In the genomic region with DNA sequence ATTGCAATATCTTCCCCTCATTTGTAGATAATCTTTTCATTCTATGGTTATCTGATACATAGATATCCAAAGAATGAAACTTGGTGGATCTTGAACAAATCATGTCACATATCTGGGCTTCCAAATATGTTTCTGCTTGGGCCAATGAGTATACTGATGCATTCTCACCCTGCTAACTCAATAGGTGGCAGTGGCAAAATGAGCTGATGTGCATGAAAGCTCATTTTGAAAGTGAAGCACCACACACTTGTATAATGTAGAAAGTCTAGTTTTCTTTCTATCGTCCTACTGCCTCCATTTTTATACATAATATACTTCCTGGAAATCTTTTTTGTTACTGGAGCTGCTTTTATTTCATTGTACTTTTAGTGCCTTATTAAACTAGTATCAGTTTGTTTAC, we compare ENCODE assay signal across 21 cellular contexts.
DNase-seq lines count a peak whose midpoint lies in the region; ATAC-seq, FAIRE-seq and TF ChIP-seq lines count a peak whose summit lies in the region.
"Had no signal": no experiment of that assay in that cellular context is flagged by ENCODE, and none has a peak within 500 bp of the region (broad histone marks: within the 10 kb centered on the region; RNA-seq: fewer than 3 reads in every experiment).

No MANE protein-coding gene starts in this region.

- H3K4me2 ChIP-seq in GM12878 (ENCODE audit: control insufficient read depth, insufficient read depth), result peak overlapping the region; percentile 93; the same call in 1 of the 2 replicates
- H3K4me2 ChIP-seq in smooth muscle cell, result peak overlapping the region; percentile 9

- H2AFZ ChIP-seq in GM12878 (ENCODE audit: control insufficient read depth, low read depth, low read length), result peak overlapping the region; percentile 68
- no peak overlapping the region for H2AFZ ChIP-seq in smooth muscle cell (ENCODE audit: low read depth)

- TF ChIP-seq EP300 in GM12878 (IDR thresholded peaks at IDR 0.05; ENCODE audit: borderline replicate concordance in 1 of 2, control insufficient read depth in 1 of 2, low read depth in 2 of 2, low read length in 2 of 2), result no peak

- intact Hi-C loops in activated CD8-positive, alpha-beta T cell treated with anti-CD3 and anti-CD28 coated beads for 36 hours (cut with micrococcal nuclease), result no loop called here
- intact Hi-C loops in GM12878 (cut with micrococcal nuclease; ENCODE audit: unreplicated experiment) (loop anchor here (2.0 kb wide), 1 partner anchor 17 kb away; no protein-coding TSS in a partner anchor), colonic mucosa (cut with DNase I) (no loop called here)

- CTCF ChIA-PET in activated CD8-positive, alpha-beta T cell treated with anti-CD3 and anti-CD28 coated beads, Interleukin-2, amount 10 ng/mL, durations not matched to agents 7 days and 5 days (lab: Charles Lee), result interaction anchor here (0.7 to 1.9 kb wide), 8 partner anchors 9 to 210 kb away, joined by 3 to 9 read pairs (median 4); no protein-coding TSS in a partner anchor
- CTCF ChIA-PET in activated CD8-positive, alpha-beta T cell treated with anti-CD3 and anti-CD28 coated beads for 36 hours (lab: Charles Lee), result interaction anchor here (0.8 kb wide), 1 partner anchor 76 kb away, joined by 4 read pairs; no protein-coding TSS in a partner anchor
- CTCF ChIA-PET in GM12878 (lab: Yijun Ruan, JAX), result interaction anchor here (0.7 to 1.7 kb wide), 17 partner anchors 9 to 215 kb away, joined by 3 to 20 read pairs (median 6); no protein-coding TSS in a partner anchor

- no TSS peak for BruUV-seq in GM12878 (replicated peaks; lab: Mats Ljungman, UMichigan)

- H3K27me3 ChIP-seq in GM12878 (replicated peaks in 1 of 2; ENCODE audit: control insufficient read depth in 2 of 2, insufficient read depth in 2 of 2, low read length in 1 of 2) (no peaks in the 10 kb centered on the region), smooth muscle cell (ENCODE audit: low read depth) (no peaks in the 10 kb centered on the region), colonic mucosa (no peaks in the 10 kb centered on the region)
- H3K27me3 ChIP-seq: brain microvascular endothelial cell had no signal

- RAD21 ChIA-PET in GM12878 (lab: Charles Lee; ENCODE audit: unreplicated experiment), result interaction anchor here (0.7 to 3.5 kb wide), 18 partner anchors 9 to 210 kb away, joined by 3 to 47 read pairs (median 4); no protein-coding TSS in a partner anchor

- no peak overlapping the region for H3K9ac ChIP-seq in GM12878 (ENCODE audit: control insufficient read depth, insufficient read depth, low read length)
- no peak overlapping the region for H3K9ac ChIP-seq in smooth muscle cell (ENCODE audit: low read depth)
- no peak overlapping the region for H3K9ac ChIP-seq in colonic mucosa (ENCODE audit: low read depth in 2 of 2, low read length in 2 of 2)

- H3K27ac ChIP-seq in GM12878 (ENCODE audit: control insufficient read depth, insufficient read depth) (peak overlapping the region; percentile 76), smooth muscle cell (ENCODE audit: low read depth) (no peak overlapping the region), colonic mucosa (no peak overlapping the region)
- H3K27ac ChIP-seq: brain microvascular endothelial cell, C4-2B had no signal

- H3K9me3 ChIP-seq in GM12878 (replicated peaks; ENCODE audit: control insufficient read depth, insufficient read depth, low read length) (no peaks in the 10 kb centered on the region), smooth muscle cell (replicated peaks; ENCODE audit: low read depth) (no peaks in the 10 kb centered on the region), colonic mucosa (no peaks in the 10 kb centered on the region)
- H3K9me3 ChIP-seq: mucosa of descending colon had no signal

- TF ChIP-seq CTCF in activated CD8-positive, alpha-beta T cell treated with anti-CD3 and anti-CD28 coated beads for 36 hours (IDR thresholded peaks at IDR 0.05), result no peak
- no peak for TF ChIP-seq CTCF in GM12878 (IDR thresholded peaks at IDR 0.05 in 2 of 3, conservative IDR thresholded peaks at IDR 0.05 in 1 of 3; ENCODE audit: control insufficient read depth in 2 of 3, extremely low read depth in 1 of 3, insufficient read depth in 1 of 3, low read depth in 3 of 3, low read length in 3 of 3)
- no peak for TF ChIP-seq CTCF in smooth muscle cell (IDR thresholded peaks at IDR 0.05; ENCODE audit: borderline replicate concordance, insufficient read depth, poor library complexity, severe bottlenecking)
- no peak for TF ChIP-seq CTCF in colonic mucosa (IDR thresholded peaks at IDR 0.05)

- no peak overlapping the region for H3K4me3 Mint-ChIP-seq in activated CD8-positive, alpha-beta T cell treated with anti-CD3 and anti-CD28 coated beads, Interleukin-2, amount 10 ng/mL, durations not matched to agents 7 days and 5 days
- H3K4me3 Mint-ChIP-seq in activated CD8-positive, alpha-beta T cell treated with anti-CD3 and anti-CD28 coated beads for 36 hours, result no peak overlapping the region

- no peaks in the 10 kb centered on the region for H3K9me3 Mint-ChIP-seq in activated CD8-positive, alpha-beta T cell treated with anti-CD3 and anti-CD28 coated beads, Interleukin-2, amount 10 ng/mL, durations not matched to agents 7 days and 5 days (ENCODE audit: insufficient read depth)
- no peaks in the 10 kb centered on the region for H3K9me3 Mint-ChIP-seq in activated CD8-positive, alpha-beta T cell treated with anti-CD3 and anti-CD28 coated beads for 36 hours
- H3K9me3 Mint-ChIP-seq: immature natural killer cell had no signal

- WGBS in GM12878 (ENCODE audit: insufficient coverage, insufficient replicate concordance, low lambda C conversion rate, missing lambda C conversion rate), result 0% methylated on average over 1 of the region's 1 CpG
- 94% methylated on average over 1 of the region's 1 CpG for WGBS in smooth muscle cell (ENCODE audit: low lambda C conversion rate)

- SMC1A ChIA-PET in GM12878 (lab: Charles Lee; ENCODE audit: uncharacterized antibody, unreplicated experiment), result interaction anchor here (0.6 to 3.2 kb wide), 31 partner anchors 8 to 217 kb away, joined by 3 to 27 read pairs (median 5); no protein-coding TSS in a partner anchor

- H3K4me1 ChIP-seq in GM12878 (ENCODE audit: control insufficient read depth, insufficient read depth, low read length) (peaks cover 28% of the 10 kb centered on the region), smooth muscle cell (ENCODE audit: low read depth) (peaks cover 7% of the 10 kb centered on the region), colonic mucosa (peaks cover 4% of the 10 kb centered on the region)

- in situ Hi-C loops in GM12878 (cut with MboI), result no loop called here

- 0 out of 2 replicates have a peak overlapping the region, but pooled peaks have one; percentile 60 for H3K4me3 ChIP-seq in GM12878
- H3K4me3 ChIP-seq in smooth muscle cell, result no peak overlapping the region
- no peak overlapping the region for H3K4me3 ChIP-seq in colonic mucosa
- H3K4me3 ChIP-seq: K562, mucosa of descending colon had no signal

- H3K27ac Mint-ChIP-seq in activated CD8-positive, alpha-beta T cell treated with anti-CD3 and anti-CD28 coated beads, Interleukin-2, amount 10 ng/mL, durations not matched to agents 7 days and 5 days, result peak overlapping the region; percentile 93
- no peak overlapping the region for H3K27ac Mint-ChIP-seq in activated CD8-positive, alpha-beta T cell treated with anti-CD3 and anti-CD28 coated beads for 36 hours

- POLR2A ChIA-PET in activated CD8-positive, alpha-beta T cell treated with anti-CD3 and anti-CD28 coated beads, Interleukin-2, amount 10 ng/mL, durations not matched to agents 7 days and 5 days (lab: Charles Lee), result no interaction called here
- POLR2A ChIA-PET in activated CD8-positive, alpha-beta T cell treated with anti-CD3 and anti-CD28 coated beads for 36 hours (lab: Charles Lee), result interaction anchor here (1.3 kb wide), 2 partner anchors 9 to 209 kb away, joined by 3 to 6 read pairs; no protein-coding TSS in a partner anchor
- POLR2A ChIA-PET in GM12878 (lab: Charles Lee), result interaction anchor here (0.5 to 1.7 kb wide), 10 partner anchors 9 to 130 kb away, joined by 3 to 26 read pairs (median 6); no protein-coding TSS in a partner anchor

- H3K36me3 Mint-ChIP-seq in activated CD8-positive, alpha-beta T cell treated with anti-CD3 and anti-CD28 coated beads, Interleukin-2, amount 10 ng/mL, durations not matched to agents 7 days and 5 days (ENCODE audit: low read depth), result peaks cover 15% of the 10 kb centered on the region
- no peaks in the 10 kb centered on the region for H3K36me3 Mint-ChIP-seq in activated CD8-positive, alpha-beta T cell treated with anti-CD3 and anti-CD28 coated beads for 36 hours (ENCODE audit: low read depth)
- H3K36me3 Mint-ChIP-seq: immature natural killer cell had no signal

- no peaks in the 10 kb centered on the region for H3F3A ChIP-seq in smooth muscle cell (ENCODE audit: low read depth)

- H4K20me1 ChIP-seq in GM12878 (ENCODE audit: control insufficient read depth, insufficient read depth) (no peaks in the 10 kb centered on the region), smooth muscle cell (ENCODE audit: low read depth) (peaks cover 84% of the 10 kb centered on the region)

- no peak for FAIRE-seq in GM12878 (lab: Jason Lieb, UNC)
- FAIRE-seq: A204.1, colon, endometrium had no signal

- peak; percentile 15; the same call in 1 of the 2 replicates for TF ChIP-seq RAD21 in GM12878 (IDR thresholded peaks at IDR 0.05; ENCODE audit: insufficient read depth, low read depth, low read length)

- no peak for TF ChIP-seq POLR2A in GM12878 (IDR thresholded peaks at IDR 0.05; ENCODE audit: low read depth, low read length)

- no peak for DNase-seq in activated CD8-positive, alpha-beta T cell treated with anti-CD3 and anti-CD28 coated beads, Interleukin-2, amount 10 ng/mL, durations not matched to agents 7 days and 5 days
- DNase-seq in activated CD8-positive, alpha-beta T cell treated with anti-CD3 and anti-CD28 coated beads for 36 hours, result no peak
- DNase-seq in GM12878 (ENCODE audit: low read depth, low spot score), result no peak
- no peak for DNase-seq in smooth muscle cell (lab: John Stamatoyannopoulos, UW; ENCODE audit: unreplicated experiment)
- DNase-seq in NCI-H187 treated with DMSO at 0.1 percent for 48 hours (lab: John Stamatoyannopoulos, UW), result no peak
- no peak for DNase-seq in colonic mucosa
- DNase-seq in EL, result no peak
- DNase-seq: head of caudate nucleus, left ventricle myocardium superior, mucosa of descending colon, NCI-H187, NCI-H774, occipital lobe had no signal

- no peak for ATAC-seq in activated CD8-positive, alpha-beta T cell treated with anti-CD3 and anti-CD28 coated beads, Interleukin-2, amount 10 ng/mL, durations not matched to agents 7 days and 5 days
- ATAC-seq in activated CD8-positive, alpha-beta T cell treated with anti-CD3 and anti-CD28 coated beads for 36 hours, result no peak
- ATAC-seq in GM21786 (IDR thresholded peaks at IDR 0.05; ENCODE audit: unreplicated experiment) (peak; percentile 39), GM12878 (peak; percentile 73)
- ATAC-seq: K562 had no signal

- H3K36me3 ChIP-seq in GM12878 (ENCODE audit: control insufficient read depth in 2 of 2, insufficient read depth in 2 of 2, low read length in 1 of 2), result no peaks in the 10 kb centered on the region; a peak in 1 of 4 replicates
- H3K36me3 ChIP-seq in smooth muscle cell (ENCODE audit: low read depth), result no peaks in the 10 kb centered on the region
- H3K36me3 ChIP-seq in colonic mucosa, result no peaks in the 10 kb centered on the region
- H3K36me3 ChIP-seq: brain microvascular endothelial cell had no signal

- H3K4me1 Mint-ChIP-seq in activated CD8-positive, alpha-beta T cell treated with anti-CD3 and anti-CD28 coated beads, Interleukin-2, amount 10 ng/mL, durations not matched to agents 7 days and 5 days (ENCODE audit: low read depth), result peaks cover 61% of the 10 kb centered on the region
- H3K4me1 Mint-ChIP-seq in activated CD8-positive, alpha-beta T cell treated with anti-CD3 and anti-CD28 coated beads for 36 hours (ENCODE audit: low read depth), result peaks cover 38% of the 10 kb centered on the region

- H3K79me2 ChIP-seq in GM12878 (ENCODE audit: control insufficient read depth, insufficient read depth, low read length) (peaks cover 7% of the 10 kb centered on the region), smooth muscle cell (ENCODE audit: low read depth) (peaks cover 30% of the 10 kb centered on the region)

- H3K27me3 Mint-ChIP-seq in activated CD8-positive, alpha-beta T cell treated with anti-CD3 and anti-CD28 coated beads, Interleukin-2, amount 10 ng/mL, durations not matched to agents 7 days and 5 days (ENCODE audit: low read depth), result no peaks in the 10 kb centered on the region
- no peaks in the 10 kb centered on the region for H3K27me3 Mint-ChIP-seq in activated CD8-positive, alpha-beta T cell treated with anti-CD3 and anti-CD28 coated beads for 36 hours

Comparison
In these comparisons a context has a peak if more than half of its experiments do, and no peak if none do; other contexts are left out.
1. ATAC-seq: peak in GM21786 (single experiment) and GM12878 (single experiment); none in activated CD8-positive, alpha-beta T cell treated with anti-CD3 and anti-CD28 coated beads, Interleukin-2, amount 10 ng/mL, durations not matched to agents 7 days and 5 days (single experiment) and activated CD8-positive, alpha-beta T cell treated with anti-CD3 and anti-CD28 coated beads for 36 hours (single experiment).